26 cellular contexts compared by ENCODE assay signal in genomic region chr6:72844614-72845013, GRCh38.
"Had no signal": no experiment of that assay in that cellular context is flagged by ENCODE, and none has a peak within 500 bp of the region (broad histone marks: within the 10 kb centered on the region; RNA-seq: fewer than 3 reads in every experiment).

No MANE protein-coding gene starts in this region.

- DNase-seq: activated effector memory CD4-positive, alpha-beta T cell treated with anti-CD3 and anti-CD28 coated beads, Interleukin-2, amount 50 U/mL, for 16 hours; activated effector memory CD4-positive, alpha-beta T cell treated with Interleukin-2 at 50 U/mL for 16 hours; activated gamma-delta T cell; activated gamma-delta T cell treated with Interleukin-2 at 50 U/mL for 16 hours; activated naive CD4-positive, alpha-beta T cell; activated naive CD4-positive, alpha-beta T cell treated with anti-CD3 and anti-CD28 coated beads for 36 hours; activated naive CD4-positive, alpha-beta T cell treated with anti-CD3 and anti-CD28 coated beads, Interleukin-2, amount 10 ng/mL, durations not matched to agents 7 days and 5 days; activated naive CD4-positive, alpha-beta T cell treated with anti-CD3 and anti-CD28 coated beads, Interleukin-2, amount 50 U/mL, for 16 hours; activated naive CD4-positive, alpha-beta T cell treated with Interleukin-2 at 50 U/mL for 16 hours; activated naive CD8-positive, alpha-beta T cell treated with anti-CD3 and anti-CD28 coated beads for 36 hours; activated naive CD8-positive, alpha-beta T cell treated with anti-CD3 and anti-CD28 coated beads, Interleukin-2, amount 10 ng/mL, durations not matched to agents 7 days and 5 days; activated naive CD8-positive, alpha-beta T cell treated with anti-CD3 and anti-CD28 coated beads, Interleukin-2, amount 50 U/mL, for 24 hours; activated T-cell treated with anti-CD3 and anti-CD28 coated beads, Interleukin-2, amount 50 U/mL, for 24 hours; activated T-cell treated with anti-CD3 and anti-CD28 coated beads, Interleukin-2, amount 50 U/mL, for 4 hours; activated T-cell treated with anti-CD3 and anti-CD28 coated beads, Interleukin-2, amount 50 U/mL, for 48 hours; activated T-cell treated with anti-CD3 and anti-CD28 coated beads, Interleukin-2, amount 50 U/mL, for 72 hours; adrenal gland; amniotic stem cell; amygdala; anterior cingulate cortex; aorta; body of pancreas; brain microvascular endothelial cell; caudate nucleus; central memory CD4-positive, alpha-beta T cell; cerebellar nuclear complex had no signal
